In genomic region chr20:8934362-8934761, GRCh38 we compare ENCODE assay signal across 7 cellular contexts.
"Had no signal": no experiment of that assay in that cellular context is flagged by ENCODE, and none has a peak within 500 bp of the region (broad histone marks: within the 10 kb centered on the region; RNA-seq: fewer than 3 reads in every experiment).

No MANE protein-coding gene starts in this region.

- H3K4me3 ChIP-seq: GM23338 had no signal

- H3K27ac Mint-ChIP-seq: GM23338, H9, IgD-negative memory B cell had no signal

- FAIRE-seq: H1, H54 had no signal

- H3K9me3 Mint-ChIP-seq: GM23338, H9 had no signal

- H3K4me3 Mint-ChIP-seq: GM23338, H9, IgD-negative memory B cell had no signal

- H3K27me3 Mint-ChIP-seq: IgD-negative memory B cell had no signal

- DNase-seq: H9, HCEC 1CT, KBM-7 had no signal

- H3K4me2 ChIP-seq: GM23338 had no signal

- H3K4me1 Mint-ChIP-seq: IgD-negative memory B cell had no signal

- H3K36me3 Mint-ChIP-seq: IgD-negative memory B cell had no signal
